Comparison of ENCODE assay signal across 1 cellular context in genomic region chr7:157253850-157254249, GRCh38.
TF ChIP-seq lines count a peak whose summit lies in the region.

No MANE protein-coding gene starts in this region.

TF ChIP-seq in HepG2, 621 proteins besides CTCF, POLR2A, EP300 and RAD21 (continued from another document):
- no peak for TF ChIP-seq ZNF260 (CRISPR knock-in tag; IDR thresholded peaks at IDR 0.05; ENCODE audit: borderline replicate concordance, low read depth)
- TF ChIP-seq PHB2 (IDR thresholded peaks at IDR 0.05; ENCODE audit: partially characterized antibody) = no peak
- no peak for TF ChIP-seq MXI1 (IDR thresholded peaks at IDR 0.05; ENCODE audit: borderline replicate concordance, low read depth, low read length)
